ENCODE assay signal across 1 cellular context in genomic region chr19:54203151-54203611, GRCh38.
TF ChIP-seq lines count a peak whose summit lies in the region.

No MANE protein-coding gene starts in this region.

TF ChIP-seq in liver, 16 proteins besides CTCF, POLR2A, EP300 and RAD21 (continued from another document):
- TF ChIP-seq TAF1 (conservative IDR thresholded peaks at IDR 0.05) (peak; percentile 30), GABPA (IDR thresholded peaks at IDR 0.05 in 1 of 2, conservative IDR thresholded peaks at IDR 0.05 in 1 of 2) (no peak), FOXA2 (IDR thresholded peaks at IDR 0.05) (peak; percentile 57), HNF4G (IDR thresholded peaks at IDR 0.05) (peak; percentile 29), HNF4A (conservative IDR thresholded peaks at IDR 0.05) (peak; percentile 57 to 64), NR2F2 (IDR thresholded peaks at IDR 0.05) (no peak), YY1 (IDR thresholded peaks at IDR 0.05) (peak; percentile 48)
